1 cellular context compared by ENCODE assay signal in genomic region chr3:36923981-36924747, GRCh38.
TF ChIP-seq lines count a peak whose summit lies in the region.

No MANE protein-coding gene starts in this region.

TF ChIP-seq in SK-N-SH, 30 proteins besides CTCF, POLR2A, EP300 and RAD21:
- TF ChIP-seq POLR2AphosphoS5 (IDR thresholded peaks at IDR 0.05; ENCODE audit: low read depth, low read length) = no peak
